Comparison of ENCODE assay signal across 9 cellular contexts in the genomic region with DNA sequence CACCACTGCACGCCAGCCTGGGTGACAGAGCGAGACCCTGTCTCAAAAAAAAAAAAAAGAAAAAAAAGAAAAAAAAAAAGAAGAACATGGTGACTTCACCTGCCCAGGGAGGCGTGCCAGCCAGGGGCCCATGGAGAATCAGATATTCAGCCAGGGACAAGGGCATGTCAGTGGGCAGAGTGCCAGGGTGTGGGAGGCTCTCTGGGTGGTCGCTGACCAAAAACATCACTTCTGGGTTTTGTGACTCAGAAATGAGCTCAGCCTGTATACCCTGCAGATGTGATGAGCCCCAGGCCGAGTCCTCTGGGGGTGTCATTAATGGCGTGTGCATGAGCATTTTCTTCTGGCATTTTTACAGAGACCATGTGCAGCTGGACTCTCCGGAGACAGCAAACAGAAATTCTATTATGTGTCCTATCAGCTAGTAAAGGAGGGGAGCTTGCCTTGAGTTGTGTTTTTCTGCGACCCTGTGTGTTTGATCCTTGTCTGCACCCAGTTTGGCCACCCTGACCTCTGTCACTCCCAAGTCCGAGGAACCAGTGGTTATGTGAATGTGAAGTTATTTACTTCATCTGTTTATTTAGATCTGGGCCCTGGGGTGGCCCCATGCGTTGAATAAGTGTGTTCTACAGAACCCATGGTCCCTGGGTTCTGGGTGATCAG. TPM values are rescaled to one million over a fixed set of nuclear protein-coding genes. Genes with fewer than 3 reads are reported as not detected.
DNase-seq lines count a peak whose midpoint lies in the region; ATAC-seq and TF ChIP-seq lines count a peak whose summit lies in the region.
"Had no signal": no experiment of that assay in that cellular context is flagged by ENCODE, and none has a peak within 500 bp of the region (broad histone marks: within the 10 kb centered on the region; RNA-seq: fewer than 3 reads in every experiment).

No MANE protein-coding gene starts in this region.

- H3K36me3 ChIP-seq in SJCRH30 = peaks cover 6% of the 10 kb centered on the region; the same call in 1 of the 2 replicates

- no peaks in the 10 kb centered on the region for H3K9me3 ChIP-seq in SJCRH30 (replicated peaks)

- TF ChIP-seq CTCF in fibroblast of pulmonary artery (IDR thresholded peaks at IDR 0.05; ENCODE audit: low read length, missing control alignments) (no peak), foreskin keratinocyte (conservative IDR thresholded peaks at IDR 0.05) (no peak)

- H3K27ac ChIP-seq in SJCRH30 = peak overlapping the region; percentile 87
- H3K27ac ChIP-seq in foreskin keratinocyte = no peak overlapping the region

- H3K27me3 ChIP-seq in SJCRH30 (no peaks in the 10 kb centered on the region), foreskin keratinocyte (no peaks in the 10 kb centered on the region)

- H3K4me1 ChIP-seq in SJCRH30 (peaks cover 60% of the 10 kb centered on the region), foreskin keratinocyte (no peaks in the 10 kb centered on the region)

- H3K4me3 ChIP-seq in SJCRH30 (no peak overlapping the region), fibroblast of pulmonary artery (replicated peaks; ENCODE audit: low read depth, low read length) (no peak overlapping the region)

- ATAC-seq in foreskin keratinocyte (no peak), GM18909 (IDR thresholded peaks at IDR 0.05; ENCODE audit: poor library complexity, unreplicated experiment) (no peak)

- DNase-seq in EH (ENCODE audit: low read depth) (peak; percentile 75), SJCRH30 (peak; percentile 98), fibroblast of pulmonary artery (ENCODE audit: low read depth) (peak; percentile 64), foreskin keratinocyte (no peak), epidermal melanocyte (ENCODE audit: insufficient read length, low spot score) (no peak), NCI-H1436 (lab: John Stamatoyannopoulos, UW) (no peak)
- DNase-seq in stimulated activated CD4-positive, alpha-beta T cell treated with anti-CD3 and anti-CD28 coated beads, Interleukin-12 subunit alpha, Interleukin-12 subunit beta, amount 100 ng/mL, for 4 hours = peak; percentile 27
- DNase-seq: dermis blood vessel endothelial cell had no signal

RNA-seq across cellular contexts. Expression of a gene that starts 53.6 kb away (rescaled TPM):
- 24.9 and 27.2 TPM in 2 replicates for total RNA-seq in SJCRH30 (2014; rRNA removed; shearing (Covaris generic))
- total RNA-seq in foreskin keratinocyte = 55.6 and 58.1 TPM in 2 replicates
- polyA plus RNA-seq in foreskin keratinocyte = 32.6 and 37.5 TPM in 2 replicates

Comparison
In these comparisons a context has a peak if more than half of its experiments do, and no peak if none do; other contexts are left out.
1. DNase-seq: peak in EH (single experiment), SJCRH30 (2 of 2), fibroblast of pulmonary artery (single experiment) and stimulated activated CD4-positive, alpha-beta T cell treated with anti-CD3 and anti-CD28 coated beads, Interleukin-12 subunit alpha, Interleukin-12 subunit beta, amount 100 ng/mL, for 4 hours (single experiment); none in foreskin keratinocyte (0 of 2), epidermal melanocyte (single experiment) and NCI-H1436 (single experiment).